Comparison of ENCODE assay signal across 9 cellular contexts in the genomic region with DNA sequence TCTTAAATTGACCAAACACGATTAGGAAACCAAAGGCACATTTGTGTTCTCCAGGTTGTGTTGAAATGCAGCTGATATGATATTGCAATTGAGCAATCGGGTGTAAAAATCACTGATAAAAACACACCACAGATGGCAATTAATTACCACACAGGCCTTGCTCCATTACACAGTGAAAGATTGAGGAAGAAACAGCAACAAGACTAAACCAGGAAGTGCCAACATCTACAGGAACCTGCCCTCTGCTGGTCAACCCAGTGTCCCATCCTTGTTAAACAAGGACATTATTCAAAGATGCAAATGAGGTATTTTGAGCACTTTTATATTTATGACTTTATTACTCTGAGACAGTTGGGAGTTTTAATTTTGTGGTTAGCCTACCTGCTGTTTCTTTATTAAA.
DNase-seq lines count a peak whose midpoint lies in the region; ATAC-seq and TF ChIP-seq lines count a peak whose summit lies in the region.
"Had no signal": no experiment of that assay in that cellular context is flagged by ENCODE, and none has a peak within 500 bp of the region (broad histone marks: within the 10 kb centered on the region; RNA-seq: fewer than 3 reads in every experiment).

No MANE protein-coding gene starts in this region.

- peak; percentile 58 for ATAC-seq in HG03342 (IDR thresholded peaks at IDR 0.05; ENCODE audit: unreplicated experiment)
- ATAC-seq in HG02973 (IDR thresholded peaks at IDR 0.05; ENCODE audit: unreplicated experiment): no peak

- TF ChIP-seq CTCF in hepatocyte (IDR thresholded peaks at IDR 0.05; ENCODE audit: poor library complexity): peak; percentile 49
- TF ChIP-seq CTCF in Peyer's patch (IDR thresholded peaks at IDR 0.05): no peak

- H3K9me2 ChIP-seq in hepatocyte (replicated peaks; ENCODE audit: insufficient read depth): no peaks in the 10 kb centered on the region

- no peaks in the 10 kb centered on the region for H3K79me2 ChIP-seq in hepatocyte

- H3K9me3 ChIP-seq in hepatocyte (ENCODE audit: low read depth) (no peaks in the 10 kb centered on the region), Peyer's patch (no peaks in the 10 kb centered on the region)

- WGBS in hepatocyte (ENCODE audit: low lambda C conversion rate, missing lambda C conversion rate): 95% methylated on average over 2 of the region's 2 CpGs

- H3K36me3 ChIP-seq in hepatocyte (replicated peaks; ENCODE audit: insufficient read depth, low read depth): no peaks in the 10 kb centered on the region
- no peaks in the 10 kb centered on the region for H3K36me3 ChIP-seq in Peyer's patch

- H3K4me2 ChIP-seq in hepatocyte: no peak overlapping the region

- no peaks in the 10 kb centered on the region for H3K27me3 ChIP-seq in hepatocyte
- H3K27me3 ChIP-seq in Peyer's patch: no peaks in the 10 kb centered on the region

- no peak overlapping the region for H2AFZ ChIP-seq in hepatocyte

- in situ Hi-C loops in Caki2 (cut with HindIII; ENCODE audit: low pct_unique_long_range_greater_than_20kb, low sequenced_read_pairs): no loop called here

- TF ChIP-seq POLR2A in Peyer's patch (IDR thresholded peaks at IDR 0.05): no peak

- DNase-seq in Caki2 (ENCODE audit: low read depth) (peak; percentile 6), SKM-1 treated with dmso at 0.1 percent for 144 hours (lab: John Stamatoyannopoulos, UW; ENCODE audit: unreplicated experiment) (peak; percentile 68), hepatocyte (ENCODE audit: low spot score) (peak; percentile 26), Peyer's patch (no peak), NCI-H1930 (lab: John Stamatoyannopoulos, UW) (no peak)
- DNase-seq in activated naive CD4-positive, alpha-beta T cell treated with anti-CD3 and anti-CD28 coated beads, Interleukin-2, amount 50 U/mL, for 16 hours: no peak

- H3K4me3 ChIP-seq in hepatocyte (no peak overlapping the region), Peyer's patch (no peak overlapping the region)
- H3K4me3 ChIP-seq: SK-N-MC had no signal

- no peaks in the 10 kb centered on the region for H3K4me1 ChIP-seq in hepatocyte (ENCODE audit: insufficient read depth)
- H3K4me1 ChIP-seq in Peyer's patch: no peaks in the 10 kb centered on the region

- H4K20me1 ChIP-seq in hepatocyte (ENCODE audit: insufficient read depth, poor library complexity, severe bottlenecking): no peaks in the 10 kb centered on the region

- H3K27ac ChIP-seq in hepatocyte (no peak overlapping the region), Peyer's patch (no peak overlapping the region)
- H3K27ac ChIP-seq: SK-N-MC had no signal

Comparison
In these comparisons a context has a peak if more than half of its experiments do, and no peak if none do; other contexts are left out.
1. DNase-seq: peak in Caki2 (single experiment), SKM-1 treated with dmso at 0.1 percent for 144 hours (single experiment) and hepatocyte (single experiment); none in activated naive CD4-positive, alpha-beta T cell treated with anti-CD3 and anti-CD28 coated beads, Interleukin-2, amount 50 U/mL, for 16 hours (single experiment), Peyer's patch (0 of 3) and NCI-H1930 (0 of 2).